In the genomic region with DNA sequence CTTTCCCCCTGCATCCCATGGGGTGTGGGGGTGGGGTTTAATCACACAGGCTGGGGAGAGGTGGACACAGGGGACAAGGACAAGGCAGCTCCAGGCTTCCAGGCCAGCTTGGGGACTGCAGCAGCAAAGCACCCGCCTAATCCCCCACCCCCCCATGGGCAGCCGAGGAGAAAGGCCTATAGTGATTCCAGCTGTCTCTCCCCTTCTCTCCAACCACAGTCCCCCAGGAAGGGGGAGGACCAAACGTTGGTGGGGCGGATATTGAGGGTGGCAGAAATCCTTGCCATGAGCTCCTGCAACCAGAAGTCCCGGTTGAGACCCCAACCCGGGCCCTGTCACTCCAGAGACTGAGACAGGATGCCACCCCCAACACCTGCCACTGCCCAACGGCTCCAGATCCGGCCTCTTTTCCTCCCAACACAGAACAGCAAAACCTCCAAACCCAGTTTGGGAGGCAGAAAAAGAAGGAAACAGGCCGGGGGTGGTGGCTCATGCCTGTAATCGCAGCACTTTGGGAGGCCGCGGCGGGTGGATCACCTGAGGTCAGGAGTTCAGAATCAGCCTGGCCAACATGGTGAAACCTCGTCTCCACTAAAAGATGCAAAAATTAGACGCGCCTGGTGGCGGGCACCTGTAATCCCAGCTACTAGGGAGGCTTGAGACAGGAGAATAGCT, we compare ENCODE assay signal across 9 cellular contexts. TPM values are rescaled to one million over a fixed set of nuclear protein-coding genes. Genes with fewer than 3 reads are reported as not detected.
A peak's percentile ranks its signal among the peaks of the same experiment; 100 is the strongest.
DNase-seq lines count a peak whose midpoint lies in the region; FAIRE-seq and TF ChIP-seq lines count a peak whose summit lies in the region.
"Had no signal": no experiment of that assay in that cellular context is flagged by ENCODE, and none has a peak within 500 bp of the region (broad histone marks: within the 10 kb centered on the region; RNA-seq: fewer than 3 reads in every experiment).

No MANE protein-coding gene starts in this region.

- 38 to 40% (median 39%) methylated on average over 17 of the region's 17 CpGs for WGBS in ovary, 3 donors

- H3K4me1 ChIP-seq in fibroblast of lung (ENCODE audit: control insufficient read depth, extremely low read depth, insufficient read depth, low read length) (peaks cover 34% of the 10 kb centered on the region), ovary (ENCODE audit: insufficient read depth) (peaks cover 11% of the 10 kb centered on the region)

- H3K36me3 ChIP-seq in fibroblast of lung (ENCODE audit: control insufficient read depth, insufficient read depth, low read length) (peaks cover 9% of the 10 kb centered on the region), ovary (no peaks in the 10 kb centered on the region)

- DNase-seq in RPMI7951 (ENCODE audit: low read depth): peak; percentile 57
- DNase-seq in fibroblast of lung (ENCODE audit: low read depth in 2 of 2): no peak
- no peak for DNase-seq in ovary
- DNase-seq in urothelium cell line (ENCODE audit: low spot score): no peak
- no peak for DNase-seq in effector CD8-positive, alpha-beta T cell (lab: John Stamatoyannopoulos, UW)
- no peak for DNase-seq in mucosa of gallbladder (ENCODE audit: low spot score)
- DNase-seq in Kasumi-1 (lab: John Stamatoyannopoulos, UW): no peak
- DNase-seq: NK-92 treated with Interleukin-12 subunit alpha and Interleukin-12 subunit beta, amount 100 ng/mL, for 24 hours had no signal

- H3K4me3 ChIP-seq in fibroblast of lung (replicated peaks in 1 of 4; ENCODE audit: control extremely low read depth in 1 of 4, insufficient read depth in 1 of 4, low read depth in 3 of 4, low read length in 4 of 4) (peak overlapping the region; percentile 74 to 80 (median 76)), ovary (peak overlapping the region; percentile 61)

- H3K9ac ChIP-seq in fibroblast of lung (ENCODE audit: insufficient read depth, low read length): peak overlapping the region; percentile 5

- H3K27me3 ChIP-seq in fibroblast of lung (ENCODE audit: control insufficient read depth, insufficient read depth, low read length): no peaks in the 10 kb centered on the region
- H3K27me3 ChIP-seq in ovary: no peaks in the 10 kb centered on the region

- H2AFZ ChIP-seq in fibroblast of lung (ENCODE audit: low read length): no peak overlapping the region

- no peak for TF ChIP-seq EP300 in ovary (IDR thresholded peaks at IDR 0.05)

- no peak for TF ChIP-seq POLR2A in ovary (IDR thresholded peaks at IDR 0.05)

- H4K20me1 ChIP-seq in fibroblast of lung (ENCODE audit: control insufficient read depth, extremely low read depth, insufficient read depth, low read length): no peaks in the 10 kb centered on the region

- peaks cover 64% of the 10 kb centered on the region for H3K79me2 ChIP-seq in fibroblast of lung (ENCODE audit: control insufficient read depth, insufficient read depth, low read length)

- H3K4me2 ChIP-seq in fibroblast of lung (ENCODE audit: extremely low read depth, insufficient read depth, low read length): peak overlapping the region; percentile 95

- H3K9me3 ChIP-seq in fibroblast of lung (ENCODE audit: control insufficient read depth, insufficient read depth, low read depth, low read length) (no peaks in the 10 kb centered on the region), ovary (no peaks in the 10 kb centered on the region)

- no peak for FAIRE-seq in urothelium cell line (lab: Jason Lieb, UNC)

- intact Hi-C loops in ovary (cut with DNase I): loop anchor here in 1 of 4 donors (5.0 kb wide), 1 partner anchor 33 kb away; no protein-coding TSS in a partner anchor

- H3K27ac ChIP-seq in C4-2B (peak overlapping the region; percentile 73), fibroblast of lung (ENCODE audit: insufficient read depth, low read length) (peak overlapping the region; percentile 67), ovary (no peak overlapping the region)

- TF ChIP-seq CTCF in C4-2B (conservative IDR thresholded peaks at IDR 0.05) (no peak), fibroblast of lung (conservative IDR thresholded peaks at IDR 0.05 in 1 of 2, IDR thresholded peaks at IDR 0.05 in 1 of 2; ENCODE audit: low read depth in 1 of 2, low read length in 2 of 2) (no peak), ovary (IDR thresholded peaks at IDR 0.05) (no peak)

RNA-seq across cellular contexts. Expression of gene EPHA2, which starts 1.7 kb away (rescaled TPM):
- 47.1 and 53.4 TPM in 2 replicates for total RNA-seq in RPMI7951 (2014; rRNA removed; shearing (Covaris generic))
- total RNA-seq in fibroblast of lung (21.1 and 24.6 TPM in 2 replicates), ovary (10 to 100 TPM in 3 of 7 donors, 1 to 10 TPM in 4; 3.9 to 40.7 (median 8.8) TPM), mucosa of gallbladder (37.2 TPM)
- polyA plus RNA-seq in fibroblast of lung (9.8 and 22.6 TPM in 2 replicates), ovary (1 to 10 TPM; 3.8 to 6.1 TPM)
- polyA plus RNA-seq in fibroblast of lung (2012): 11.0 and 26.4 TPM in 2 replicates
- 46.5 and 99.3 TPM in 2 replicates for polyA minus RNA-seq in fibroblast of lung (ENCODE audit: low replicate concordance)

RNA-seq across cellular contexts. Expression of gene ARHGEF19, which starts 58.3 kb away (rescaled TPM):
- total RNA-seq in RPMI7951 (2014; rRNA removed; shearing (Covaris generic)): 8.3 and 10.7 TPM in 2 replicates
- 3.3 and 3.6 TPM in 2 replicates for total RNA-seq in fibroblast of lung
- polyA plus RNA-seq in fibroblast of lung: 2.5 and 3.3 TPM in 2 replicates
- 4.9 and 5.1 TPM in 2 replicates for polyA plus RNA-seq in fibroblast of lung (2012)
- 6.9 and 7.3 TPM in 2 replicates for polyA minus RNA-seq in fibroblast of lung (ENCODE audit: low replicate concordance)
- 10 to 100 TPM in 5 of 7 donors, 1 to 10 TPM in 2; 6.0 to 30.4 (median 14.6) TPM for total RNA-seq in ovary
- 10 to 100 TPM in 1 of 2 donors, 1 to 10 TPM in 1; 2.3 to 15.5 TPM for polyA plus RNA-seq in ovary
- total RNA-seq in mucosa of gallbladder: 6.4 TPM

Comparison
In these comparisons a context has a peak if more than half of its experiments do, and no peak if none do; other contexts are left out.
1. H3K27ac ChIP-seq: peak in C4-2B (single experiment) and fibroblast of lung (single experiment); none in ovary (0 of 2).